ENCODE assay signal across 30 cellular contexts in the genomic region with DNA sequence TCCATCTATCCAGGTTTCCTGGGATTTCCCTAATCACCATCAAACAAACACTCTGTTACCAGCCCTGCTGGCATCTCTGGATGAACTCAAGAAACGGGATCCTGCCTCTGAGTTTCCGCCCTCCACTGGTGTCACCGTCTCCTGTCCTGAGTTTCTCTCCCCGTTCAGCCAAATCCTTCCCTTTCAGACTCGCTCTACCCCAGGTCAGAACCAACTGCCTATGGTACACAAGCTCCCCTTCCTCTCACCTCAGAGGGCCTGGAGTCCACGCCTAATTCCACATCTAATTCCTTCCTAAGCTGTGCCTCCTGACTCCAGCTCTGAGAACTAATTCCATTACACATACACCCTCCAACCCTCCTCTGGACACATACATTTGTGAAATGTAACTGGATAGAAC.
"Had no signal": no experiment of that assay in that cellular context is flagged by ENCODE, and none has a peak within 500 bp of the region (broad histone marks: within the 10 kb centered on the region; RNA-seq: fewer than 3 reads in every experiment).

No MANE protein-coding gene starts in this region.

- H3K4me1 Mint-ChIP-seq: activated CD8-positive, alpha-beta memory T cell treated with anti-CD3 and anti-CD28 coated beads, Interleukin-2, amount 10 ng/mL, durations not matched to agents 7 days and 5 days; activated naive CD8-positive, alpha-beta T cell treated with anti-CD3 and anti-CD28 coated beads for 36 hours had no signal

- H3K9me3 Mint-ChIP-seq: activated naive CD8-positive, alpha-beta T cell treated with anti-CD3 and anti-CD28 coated beads for 36 hours; activated T-helper 2 cell treated with anti-CD3 and anti-CD28 coated beads, Interferon-gamma antibody, Interleukin-2, Interleukin-4, amounts not matched to agents 10 μg/mL and 5 μg/mL and 100 μg/mL, durations not matched to agents 14 hours and 24 hours and 36 hours; dendritic cell treated with granulocyte-macrophage colony-stimulating factor and Interleukin-4, amounts not matched to agents 40 ng/mL and 50 ng/mL, for 4 days; neural crest cell had no signal

- H3K4me3 Mint-ChIP-seq: activated CD4-positive, alpha-beta T cell treated with anti-CD3 and anti-CD28 coated beads for 36 hours; activated CD8-positive, alpha-beta memory T cell treated with anti-CD3 and anti-CD28 coated beads, Interleukin-2, amount 10 ng/mL, durations not matched to agents 7 days and 5 days; activated CD8-positive, alpha-beta T cell treated with anti-CD3 and anti-CD28 coated beads, Interleukin-2, amount 10 ng/mL, durations not matched to agents 7 days and 5 days; activated naive CD8-positive, alpha-beta T cell treated with anti-CD3 and anti-CD28 coated beads for 36 hours; brain; dendritic cell treated with granulocyte-macrophage colony-stimulating factor and Interleukin-4, amounts not matched to agents 40 ng/mL and 50 ng/mL, for 4 days; endodermal cell; mesothelial cell of epicardium; naive B cell; neural crest cell had no signal

- H3K27me3 ChIP-seq: adrenal gland, ascending aorta, tibial nerve had no signal

- H2AFZ ChIP-seq: parathyroid adenoma had no signal

- ATAC-seq: activated CD4-positive, alpha-beta T cell treated with anti-CD3 and anti-CD28 coated beads for 36 hours; activated CD8-positive, alpha-beta memory T cell treated with anti-CD3 and anti-CD28 coated beads, Interleukin-2, amount 10 ng/mL, durations not matched to agents 7 days and 5 days; activated CD8-positive, alpha-beta T cell treated with anti-CD3 and anti-CD28 coated beads, Interleukin-2, amount 10 ng/mL, durations not matched to agents 7 days and 5 days; right cardiac atrium had no signal

- H3K9me3 ChIP-seq: adrenal gland, ascending aorta, esophagus squamous epithelium had no signal

- H3K4me1 ChIP-seq: adrenal gland, ascending aorta, left ventricle myocardium inferior, parathyroid adenoma, tibial nerve had no signal

- H3K4me3 ChIP-seq: adrenal gland, ascending aorta, esophagus squamous epithelium, left ventricle myocardium inferior, lung, tibial nerve had no signal

- H3K36me3 Mint-ChIP-seq: activated CD8-positive, alpha-beta memory T cell treated with anti-CD3 and anti-CD28 coated beads, Interleukin-2, amount 10 ng/mL, durations not matched to agents 7 days and 5 days; activated naive CD8-positive, alpha-beta T cell treated with anti-CD3 and anti-CD28 coated beads for 36 hours; brain; mesothelial cell of epicardium had no signal

- H3K27ac ChIP-seq: adrenal gland, ascending aorta, esophagus squamous epithelium, left ventricle myocardium inferior, parathyroid adenoma, tibial nerve had no signal

- H3K9ac ChIP-seq: parathyroid adenoma had no signal

- H3K27ac Mint-ChIP-seq: activated CD4-positive, alpha-beta T cell treated with anti-CD3 and anti-CD28 coated beads for 36 hours; activated CD8-positive, alpha-beta memory T cell treated with anti-CD3 and anti-CD28 coated beads, Interleukin-2, amount 10 ng/mL, durations not matched to agents 7 days and 5 days; activated CD8-positive, alpha-beta T cell treated with anti-CD3 and anti-CD28 coated beads, Interleukin-2, amount 10 ng/mL, durations not matched to agents 7 days and 5 days; activated naive CD8-positive, alpha-beta T cell treated with anti-CD3 and anti-CD28 coated beads for 36 hours; activated T-helper 2 cell treated with anti-CD3 and anti-CD28 coated beads, Interferon-gamma antibody, Interleukin-2, Interleukin-4, amounts not matched to agents 10 μg/mL and 5 μg/mL and 100 μg/mL, durations not matched to agents 14 hours and 24 hours and 36 hours; dendritic cell treated with granulocyte-macrophage colony-stimulating factor and Interleukin-4, amounts not matched to agents 40 ng/mL and 50 ng/mL, for 4 days; endodermal cell; mesothelial cell of epicardium; naive B cell had no signal

- H3K36me3 ChIP-seq: adrenal gland, ascending aorta, esophagus squamous epithelium, left ventricle myocardium inferior, tibial nerve had no signal

- DNase-seq: activated CD4-positive, alpha-beta T cell treated with anti-CD3 and anti-CD28 coated beads for 36 hours; activated CD4-positive, CD25-positive, alpha-beta regulatory T cell; activated CD8-positive, alpha-beta memory T cell treated with anti-CD3 and anti-CD28 coated beads, Interleukin-2, amount 10 ng/mL, durations not matched to agents 7 days and 5 days; activated CD8-positive, alpha-beta T cell treated with anti-CD3 and anti-CD28 coated beads, Interleukin-2, amount 10 ng/mL, durations not matched to agents 7 days and 5 days; activated naive CD4-positive, alpha-beta T cell treated with Interleukin-2 at 50 U/mL for 16 hours; activated naive CD8-positive, alpha-beta T cell treated with anti-CD3 and anti-CD28 coated beads for 36 hours; activated T-cell treated with anti-CD3 and anti-CD28 coated beads, Interleukin-2, amount 50 U/mL, for 48 hours; central memory CD4-positive, alpha-beta T cell; endodermal cell; esophagus squamous epithelium; foreskin melanocyte; kidney glomerular epithelial cell; left ventricle myocardium inferior; naive B cell; nucleus accumbens; right cardiac atrium; stimulated activated CD4-positive, alpha-beta T cell treated with anti-CD3 and anti-CD28 coated beads, Interleukin-15, amount 100 ng/mL, for 24 hours; stimulated activated CD4-positive, alpha-beta T cell treated with anti-CD3 and anti-CD28 coated beads, Interleukin-2, amount 100 ng/mL, for 24 hours; stimulated activated naive CD4-positive, alpha-beta T cell; T-helper 2 cell had no signal
